1 cellular context compared by ENCODE assay signal in genomic region chr21:36069713-36070573, GRCh38.
TF ChIP-seq lines count a peak whose summit lies in the region.

TSS of gene CBR1 (plus strand) at chr21:36070024. CDS start at chr21:36070116, 92 bp downstream.

TF ChIP-seq in HepG2, 621 proteins besides CTCF, POLR2A, EP300 and RAD21 (continued from another document and continues in another):
- TF ChIP-seq, protein P1, sequence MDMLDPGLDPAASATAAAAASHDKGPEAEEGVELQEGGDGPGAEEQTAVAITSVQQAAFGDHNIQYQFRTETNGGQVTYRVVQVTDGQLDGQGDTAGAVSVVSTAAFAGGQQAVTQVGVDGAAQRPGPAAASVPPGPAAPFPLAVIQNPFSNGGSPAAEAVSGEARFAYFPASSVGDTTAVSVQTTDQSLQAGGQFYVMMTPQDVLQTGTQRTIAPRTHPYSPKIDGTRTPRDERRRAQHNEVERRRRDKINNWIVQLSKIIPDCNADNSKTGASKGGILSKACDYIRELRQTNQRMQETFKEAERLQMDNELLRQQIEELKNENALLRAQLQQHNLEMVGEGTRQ (IDR thresholded peaks at IDR 0.05; ENCODE audit: low read depth, low read length): peak; percentile 90
- TF ChIP-seq, protein P1 (CRISPR knock-in tag; IDR thresholded peaks at IDR 0.05; ENCODE audit: borderline replicate concordance): peak; percentile 93; the same call in 1 of the 2 replicates
- TF ChIP-seq ATM (IDR thresholded peaks at IDR 0.05; ENCODE audit: borderline replicate concordance): no peak
- no peak; the same call in 1 of the 2 replicates for TF ChIP-seq ZNF546 (CRISPR knock-in tag; conservative IDR thresholded peaks at IDR 0.05)
- TF ChIP-seq GATAD2A (CRISPR knock-in tag; IDR thresholded peaks at IDR 0.05): no peak
- TF ChIP-seq TEF (CRISPR knock-in tag; IDR thresholded peaks at IDR 0.05): no peak
- TF ChIP-seq NAIF1 (CRISPR knock-in tag; IDR thresholded peaks at IDR 0.05; ENCODE audit: borderline replicate concordance): no peak
- 0 out of 2 replicates have a peak, but pooled peaks have one; percentile 26 for TF ChIP-seq E2F1 (CRISPR knock-in tag; IDR thresholded peaks at IDR 0.05)
- TF ChIP-seq ZNF501 (CRISPR knock-in tag; IDR thresholded peaks at IDR 0.05): peak; percentile 79
- TF ChIP-seq ZSCAN29 (CRISPR knock-in tag; conservative IDR thresholded peaks at IDR 0.05): no peak
- TF ChIP-seq, protein P2, sequence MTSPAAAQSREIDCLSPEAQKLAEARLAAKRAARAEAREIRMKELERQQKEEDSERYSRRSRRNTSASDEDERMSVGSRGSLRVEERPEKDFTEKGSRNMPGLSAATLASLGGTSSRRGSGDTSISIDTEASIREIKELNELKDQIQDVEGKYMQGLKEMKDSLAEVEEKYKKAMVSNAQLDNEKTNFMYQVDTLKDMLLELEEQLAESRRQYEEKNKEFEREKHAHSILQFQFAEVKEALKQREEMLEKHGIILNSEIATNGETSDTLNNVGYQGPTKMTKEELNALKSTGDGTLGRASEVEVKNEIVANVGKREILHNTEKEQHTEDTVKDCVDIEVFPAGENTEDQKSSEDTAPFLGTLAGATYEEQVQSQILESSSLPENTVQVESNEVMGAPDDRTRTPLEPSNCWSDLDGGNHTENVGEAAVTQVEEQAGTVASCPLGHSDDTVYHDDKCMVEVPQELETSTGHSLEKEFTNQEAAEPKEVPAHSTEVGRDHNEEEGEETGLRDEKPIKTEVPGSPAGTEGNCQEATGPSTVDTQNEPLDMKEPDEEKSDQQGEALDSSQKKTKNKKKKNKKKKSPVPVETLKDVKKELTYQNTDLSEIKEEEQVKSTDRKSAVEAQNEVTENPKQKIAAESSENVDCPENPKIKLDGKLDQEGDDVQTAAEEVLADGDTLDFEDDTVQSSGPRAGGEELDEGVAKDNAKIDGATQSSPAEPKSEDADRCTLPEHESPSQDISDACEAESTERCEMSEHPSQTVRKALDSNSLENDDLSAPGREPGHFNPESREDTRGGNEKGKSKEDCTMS (CRISPR knock-in tag; conservative IDR thresholded peaks at IDR 0.05): no peak
- TF ChIP-seq ZNF788 (CRISPR knock-in tag; IDR thresholded peaks at IDR 0.05; ENCODE audit: borderline replicate concordance): peak; percentile 55; the same call in 1 of the 2 replicates
- no peak for TF ChIP-seq RARG (CRISPR knock-in tag; IDR thresholded peaks at IDR 0.05; ENCODE audit: low read depth)
- TF ChIP-seq SIX1 (CRISPR knock-in tag; IDR thresholded peaks at IDR 0.05; ENCODE audit: borderline replicate concordance): no peak
- peak; percentile 36; the same call in 1 of the 2 replicates for TF ChIP-seq TMF1 (CRISPR knock-in tag; IDR thresholded peaks at IDR 0.05; ENCODE audit: low read depth)
- TF ChIP-seq, protein P3, sequence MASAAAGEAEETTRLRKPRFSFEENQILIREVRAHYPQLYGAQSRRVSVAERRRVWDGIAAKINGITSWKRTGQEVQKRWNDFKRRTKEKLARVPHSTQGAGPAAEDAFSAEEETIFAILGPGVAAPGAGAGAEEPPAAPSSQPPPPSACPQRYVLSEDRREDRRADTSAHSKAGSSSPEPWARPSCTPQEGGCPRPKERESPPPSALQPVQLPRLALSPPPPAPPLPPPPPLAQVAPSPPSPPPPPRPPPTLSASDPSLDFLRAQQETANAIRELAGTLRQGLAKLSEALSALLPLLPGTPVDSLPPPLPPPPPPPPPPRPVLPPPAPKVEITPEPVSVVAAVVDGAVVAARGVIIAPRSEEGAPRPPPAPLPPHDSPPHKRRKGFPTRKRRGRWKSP (CRISPR knock-in tag; IDR thresholded peaks at IDR 0.05): peak; percentile 30; the same call in 1 of the 2 replicates
- no peak for TF ChIP-seq ZNF792 (CRISPR knock-in tag; IDR thresholded peaks at IDR 0.05)
- peak; percentile 32; the same call in 1 of the 2 replicates for TF ChIP-seq MED1 (CRISPR knock-in tag; IDR thresholded peaks at IDR 0.05)
- TF ChIP-seq SAP130 (CRISPR knock-in tag; IDR thresholded peaks at IDR 0.05; ENCODE audit: low read depth): peak; percentile 36; the same call in 1 of the 2 replicates
- TF ChIP-seq ZNF790 (CRISPR knock-in tag; IDR thresholded peaks at IDR 0.05; ENCODE audit: borderline replicate concordance): no peak
- no peak for TF ChIP-seq HNRNPUL1 (IDR thresholded peaks at IDR 0.05; ENCODE audit: low read depth, low read length)
- no peak; the same call in 1 of the 2 replicates for TF ChIP-seq ZNF451 (CRISPR knock-in tag; IDR thresholded peaks at IDR 0.05)
- TF ChIP-seq RAD51 (IDR thresholded peaks at IDR 0.05; ENCODE audit: borderline replicate concordance): peak; percentile 29; the same call in 1 of the 2 replicates
- TF ChIP-seq, protein P4, sequence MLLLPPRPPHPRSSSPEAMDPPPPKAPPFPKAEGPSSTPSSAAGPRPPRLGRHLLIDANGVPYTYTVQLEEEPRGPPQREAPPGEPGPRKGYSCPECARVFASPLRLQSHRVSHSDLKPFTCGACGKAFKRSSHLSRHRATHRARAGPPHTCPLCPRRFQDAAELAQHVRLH (CRISPR knock-in tag; IDR thresholded peaks at IDR 0.05; ENCODE audit: borderline replicate concordance, low read depth): no peak
- TF ChIP-seq MTF2 (CRISPR knock-in tag; IDR thresholded peaks at IDR 0.05; ENCODE audit: borderline replicate concordance): no peak
- TF ChIP-seq IRX3 (CRISPR knock-in tag; IDR thresholded peaks at IDR 0.05; ENCODE audit: borderline replicate concordance, low read depth): no peak; the same call in 1 of the 2 replicates
- no peak for TF ChIP-seq CENPX (CRISPR knock-in tag; IDR thresholded peaks at IDR 0.05)
- no peak for TF ChIP-seq SP2 (CRISPR knock-in tag; IDR thresholded peaks at IDR 0.05)
- no peak for TF ChIP-seq SNAPC5 (CRISPR knock-in tag; IDR thresholded peaks at IDR 0.05; ENCODE audit: borderline replicate concordance)
- no peak for TF ChIP-seq ZNF362 (CRISPR knock-in tag; IDR thresholded peaks at IDR 0.05; ENCODE audit: borderline replicate concordance)
- TF ChIP-seq ZNF577 (CRISPR knock-in tag; IDR thresholded peaks at IDR 0.05; ENCODE audit: borderline replicate concordance, low read depth): no peak
- no peak for TF ChIP-seq STAG1 (CRISPR knock-in tag; IDR thresholded peaks at IDR 0.05)
- no peak for TF ChIP-seq TCF12 (IDR thresholded peaks at IDR 0.05)
- no peak for TF ChIP-seq TCF12 (CRISPR knock-in tag; IDR thresholded peaks at IDR 0.05)
- no peak for TF ChIP-seq ELF1 (CRISPR knock-in tag; IDR thresholded peaks at IDR 0.05)
- TF ChIP-seq MBD4 (IDR thresholded peaks at IDR 0.05; ENCODE audit: borderline replicate concordance, low read length): no peak
- 0 out of 2 replicates have a peak, but pooled peaks have one; percentile 69 for TF ChIP-seq SATB2 (CRISPR knock-in tag; IDR thresholded peaks at IDR 0.05)
- 0 out of 2 replicates have a peak, but pooled peaks have one; percentile 16 for TF ChIP-seq ZNF446 (CRISPR knock-in tag; IDR thresholded peaks at IDR 0.05)
- TF ChIP-seq PRDM4 (CRISPR knock-in tag; IDR thresholded peaks at IDR 0.05; ENCODE audit: borderline replicate concordance): no peak
- no peak for TF ChIP-seq ZEB1 (IDR thresholded peaks at IDR 0.05; ENCODE audit: insufficient replicate concordance, low read depth)
- TF ChIP-seq, protein P5, sequence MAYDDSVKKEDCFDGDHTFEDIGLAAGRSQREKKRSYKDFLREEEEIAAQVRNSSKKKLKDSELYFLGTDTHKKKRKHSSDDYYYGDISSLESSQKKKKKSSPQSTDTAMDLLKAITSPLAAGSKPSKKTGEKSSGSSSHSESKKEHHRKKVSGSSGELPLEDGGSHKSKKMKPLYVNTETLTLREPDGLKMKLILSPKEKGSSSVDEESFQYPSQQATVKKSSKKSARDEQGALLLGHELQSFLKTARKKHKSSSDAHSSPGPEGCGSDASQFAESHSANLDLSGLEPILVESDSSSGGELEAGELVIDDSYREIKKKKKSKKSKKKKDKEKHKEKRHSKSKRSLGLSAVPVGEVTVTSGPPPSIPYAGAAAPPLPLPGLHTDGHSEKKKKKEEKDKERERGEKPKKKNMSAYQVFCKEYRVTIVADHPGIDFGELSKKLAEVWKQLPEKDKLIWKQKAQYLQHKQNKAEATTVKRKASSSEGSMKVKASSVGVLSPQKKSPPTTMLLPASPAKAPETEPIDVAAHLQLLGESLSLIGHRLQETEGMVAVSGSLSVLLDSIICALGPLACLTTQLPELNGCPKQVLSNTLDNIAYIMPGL (CRISPR knock-in tag; IDR thresholded peaks at IDR 0.05; ENCODE audit: borderline replicate concordance in 1 of 2, low read depth in 1 of 2): peak in 1 of 2 experiments; percentile 51; a peak in 1 of 4 replicates
- TF ChIP-seq RARA (CRISPR knock-in tag; IDR thresholded peaks at IDR 0.05): no peak
- TF ChIP-seq SMARCC2 (IDR thresholded peaks at IDR 0.05): no peak
- no peak for TF ChIP-seq TCF7 (IDR thresholded peaks at IDR 0.05; ENCODE audit: low read depth)
- TF ChIP-seq FOXC1 (CRISPR knock-in tag; IDR thresholded peaks at IDR 0.05; ENCODE audit: borderline replicate concordance): no peak; the same call in 1 of the 2 replicates
- TF ChIP-seq POLR2G (IDR thresholded peaks at IDR 0.05; ENCODE audit: low read depth, low read length): peak; percentile 66
- TF ChIP-seq THYN1 (CRISPR knock-in tag; IDR thresholded peaks at IDR 0.05; ENCODE audit: borderline replicate concordance, low read depth): no peak
- no peak for TF ChIP-seq PAX8 (CRISPR knock-in tag; IDR thresholded peaks at IDR 0.05; ENCODE audit: borderline replicate concordance)
- 0 out of 2 replicates have a peak, but pooled peaks have one; percentile 28 for TF ChIP-seq THAP11 (CRISPR knock-in tag; IDR thresholded peaks at IDR 0.05)
- no peak for TF ChIP-seq CREM (IDR thresholded peaks at IDR 0.05)
- no peak for TF ChIP-seq CREM (CRISPR knock-in tag; IDR thresholded peaks at IDR 0.05)
- TF ChIP-seq ATF7 (IDR thresholded peaks at IDR 0.05): no peak
- no peak for TF ChIP-seq ATF7 (CRISPR knock-in tag; IDR thresholded peaks at IDR 0.05)
